In genomic region chr10:6300106-6300783, GRCh38 we compare ENCODE assay signal across 8 cellular contexts.
A peak's percentile ranks its signal among the peaks of the same experiment; 100 is the strongest.
DNase-seq lines count a peak whose midpoint lies in the region; ATAC-seq, FAIRE-seq and TF ChIP-seq lines count a peak whose summit lies in the region.

No MANE protein-coding gene starts in this region.

- no peaks in the 10 kb centered on the region for H3K27me3 ChIP-seq in BJ (ENCODE audit: control insufficient read depth, insufficient read depth, low read length)

- DNase-seq in BJ (ENCODE audit: low read depth) (peak; percentile 54), GM19239 (ENCODE audit: insufficient read length, low spot score) (peak; percentile 51), T follicular helper cell (ENCODE audit: low read depth) (peak; percentile 31), epidermal melanocyte (ENCODE audit: insufficient read length, low spot score) (peak; percentile 36), sciatic nerve (ENCODE audit: low spot score) (peak; percentile 66), NCI-H1694 (lab: John Stamatoyannopoulos, UW) (no peak), NCI-H524 (lab: John Stamatoyannopoulos, UW) (no peak)

- no peaks in the 10 kb centered on the region for H3K36me3 ChIP-seq in BJ (ENCODE audit: control insufficient read depth, insufficient read depth, low read length)

- POLR2A ChIA-PET in BJ (lab: Charles Lee): interaction anchor here (0.6 kb wide), 1 partner anchor 15 kb away, joined by 3 read pairs; no protein-coding TSS in a partner anchor

- CTCF ChIA-PET in BJ (lab: Yijun Ruan, JAX): interaction anchor here (0.9 kb wide), 1 partner anchor 102 kb away, joined by 3 read pairs; no protein-coding TSS in a partner anchor

- H3K4me3 ChIP-seq in BJ (ENCODE audit: low read depth, low read length): no peak overlapping the region

- intact Hi-C loops in sciatic nerve (cut with DNase I): no loop called here

- TF ChIP-seq CTCF in BJ (IDR thresholded peaks at IDR 0.05; ENCODE audit: insufficient read depth, low read depth, low read length): no peak

- peak; percentile 99 for FAIRE-seq in GM19239 (lab: Jason Lieb, UNC)

- ATAC-seq in HG03175 (IDR thresholded peaks at IDR 0.05; ENCODE audit: unreplicated experiment) (peak; percentile 96), sciatic nerve (peak; percentile 92)

Comparison
In these comparisons a context has a peak if more than half of its experiments do, and no peak if none do; other contexts are left out.
1. DNase-seq: peak in BJ (single experiment), GM19239 (single experiment), T follicular helper cell (single experiment), epidermal melanocyte (single experiment) and sciatic nerve (single experiment); none in NCI-H1694 (single experiment) and NCI-H524 (0 of 2).